15 cellular contexts compared by ENCODE assay signal in the genomic region with DNA sequence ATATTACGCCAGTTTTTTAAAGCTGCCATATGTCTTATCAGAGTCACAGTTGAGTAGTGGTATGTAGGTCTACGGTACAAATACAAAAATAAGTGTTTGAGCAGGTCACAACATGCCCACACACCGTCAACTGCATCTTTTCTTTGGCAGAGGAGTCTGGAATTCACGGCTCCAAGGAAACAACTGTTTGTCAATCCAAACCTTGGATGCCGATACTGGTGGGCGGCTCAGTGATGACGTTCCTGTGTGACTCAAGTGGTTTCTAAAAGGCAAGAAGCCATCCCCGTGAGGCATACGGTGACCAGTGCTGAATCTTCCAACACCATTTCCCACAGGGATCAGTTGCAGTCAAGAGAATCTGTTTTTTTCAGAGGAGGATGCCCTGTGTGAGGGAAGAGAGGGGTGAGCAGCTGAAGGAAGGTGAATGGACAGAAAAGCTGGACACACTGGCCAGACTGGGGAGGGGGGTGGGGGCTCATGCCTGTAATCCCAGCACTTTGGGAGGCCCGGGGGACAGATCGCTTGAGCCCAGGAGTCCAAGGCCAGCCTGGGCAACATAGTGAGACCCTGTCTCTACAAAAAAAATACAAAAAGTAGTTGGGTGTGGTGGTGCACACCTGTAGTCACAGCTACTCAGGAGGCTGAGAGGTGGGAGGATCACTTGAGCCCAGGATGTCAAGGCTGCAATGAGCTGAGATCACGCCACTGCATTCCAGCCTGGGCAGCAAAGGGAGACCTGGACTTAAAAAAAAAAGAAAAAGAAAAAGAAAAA. TPM values are rescaled to one million over a fixed set of nuclear protein-coding genes. Genes with fewer than 3 reads are reported as not detected.
DNase-seq lines count a peak whose midpoint lies in the region; ATAC-seq, FAIRE-seq and TF ChIP-seq lines count a peak whose summit lies in the region.
"Had no signal": no experiment of that assay in that cellular context is flagged by ENCODE, and none has a peak within 500 bp of the region (broad histone marks: within the 10 kb centered on the region; RNA-seq: fewer than 3 reads in every experiment).

No MANE protein-coding gene starts in this region.

- TF ChIP-seq CTCF in A549 (IDR thresholded peaks at IDR 0.05) = no peak

- 47% methylated on average over 12 of the region's 12 CpGs for WGBS in A549 (ENCODE audit: missing lambda C conversion rate)
- 23 to 25% methylated on average over 12 of the region's 12 CpGs for WGBS in GM23248 (ENCODE audit: low coverage in 1 of 2, low lambda C conversion rate in 2 of 2, missing lambda C conversion rate in 2 of 2), 2 experiments

- no peaks in the 10 kb centered on the region for H3K36me3 Mint-ChIP-seq in activated T-helper 1 cell treated with anti-CD3 and anti-CD28 coated beads, Interleukin-12 subunit alpha, Interleukin-12 subunit beta, Interleukin-2, Interleukin-4 antibody, amounts not matched to agents 30 ng/mL and 10 ng/mL and 1 ng/mL, durations not matched to agents 14 hours and 24 hours and 36 hours (ENCODE audit: low read depth)
- H3K36me3 Mint-ChIP-seq: activated naive CD4-positive, alpha-beta T cell treated with anti-CD3 and anti-CD28 coated beads, Interleukin-2, amount 10 ng/mL, durations not matched to agents 7 days and 5 days had no signal

- DNase-seq in A549 (ENCODE audit: low read depth in 1 of 2, low spot score in 1 of 2) = peak in 1 of 2 experiments; percentile 40
- peak; percentile 97 for DNase-seq in GM23248
- DNase-seq in astrocyte of the hippocampus (ENCODE audit: low read depth, low spot score) = peak; percentile 79
- DNase-seq in inferior parietal cortex (ENCODE audit: extremely low spot score) = peak; percentile 17
- DNase-seq in activated CD4-positive, alpha-beta T cell treated with anti-CD3 and anti-CD28 coated beads for 48 hours = no peak
- no peak for DNase-seq in activated T-helper 1 cell treated with anti-CD3 and anti-CD28 coated beads, Interleukin-12 subunit alpha, Interleukin-12 subunit beta, Interleukin-2, Interleukin-4 antibody, amounts not matched to agents 30 ng/mL and 10 ng/mL and 1 ng/mL, durations not matched to agents 14 hours and 24 hours and 36 hours (ENCODE audit: low spot score)
- DNase-seq: activated naive CD4-positive, alpha-beta T cell treated with anti-CD3 and anti-CD28 coated beads, Interleukin-2, amount 10 ng/mL, durations not matched to agents 7 days and 5 days; Karpas-422; NCI-H1694; SJCRH30; upper lobe of right lung had no signal

- H3K9me2 ChIP-seq in GM23248 (ENCODE audit: insufficient read depth) = no peaks in the 10 kb centered on the region

- TF ChIP-seq RAD21 in A549 (conservative IDR thresholded peaks at IDR 0.05 in 1 of 2, IDR thresholded peaks at IDR 0.05 in 1 of 2) = no peak

- no peaks in the 10 kb centered on the region for H3K79me2 ChIP-seq in GM23248 (ENCODE audit: insufficient read depth)

- H3F3A ChIP-seq in GM23248 (ENCODE audit: insufficient read depth) = 0 out of 2 replicates have a peak, but pooled peaks cover 11% of the 10 kb centered on the region

- in situ Hi-C loops in GM23248 (cut with MboI) = no loop called here

- TF ChIP-seq EP300 in A549 (IDR thresholded peaks at IDR 0.05) = no peak

- H3K9me3 ChIP-seq in A549 (peaks cover 14% of the 10 kb centered on the region), GM23248 (ENCODE audit: low read depth) (peaks cover 6% of the 10 kb centered on the region)
- H3K9me3 ChIP-seq: SJCRH30, upper lobe of right lung had no signal

- H3K27ac ChIP-seq in A549 (no peak overlapping the region), GM23248 (peak overlapping the region; percentile 40)
- H3K27ac ChIP-seq: SJCRH30, upper lobe of right lung had no signal

- H3K9ac ChIP-seq in GM23248 = 0 out of 2 replicates have a peak overlapping the region, but pooled peaks have one; percentile 29

- peak; percentile 22 to 32; a peak in 2 of 6 replicates for ATAC-seq in A549
- no peak for ATAC-seq in GM21515 (IDR thresholded peaks at IDR 0.05; ENCODE audit: unreplicated experiment)
- no peak for ATAC-seq in HG02870 (IDR thresholded peaks at IDR 0.05; ENCODE audit: unreplicated experiment)
- ATAC-seq: upper lobe of right lung had no signal

- H3K9me3 Mint-ChIP-seq in activated T-helper 1 cell treated with anti-CD3 and anti-CD28 coated beads, Interleukin-12 subunit alpha, Interleukin-12 subunit beta, Interleukin-2, Interleukin-4 antibody, amounts not matched to agents 30 ng/mL and 10 ng/mL and 1 ng/mL, durations not matched to agents 14 hours and 24 hours and 36 hours = peaks cover 5% of the 10 kb centered on the region

- H3K4me3 ChIP-seq in A549 (no peak overlapping the region), GM23248 (peak overlapping the region; percentile 21; the same call in 1 of the 2 replicates)
- H3K4me3 ChIP-seq: SJCRH30, upper lobe of right lung had no signal

- no peaks in the 10 kb centered on the region for H3K4me1 Mint-ChIP-seq in activated T-helper 1 cell treated with anti-CD3 and anti-CD28 coated beads, Interleukin-12 subunit alpha, Interleukin-12 subunit beta, Interleukin-2, Interleukin-4 antibody, amounts not matched to agents 30 ng/mL and 10 ng/mL and 1 ng/mL, durations not matched to agents 14 hours and 24 hours and 36 hours (ENCODE audit: low read depth)
- H3K4me1 Mint-ChIP-seq: activated naive CD4-positive, alpha-beta T cell treated with anti-CD3 and anti-CD28 coated beads, Interleukin-2, amount 10 ng/mL, durations not matched to agents 7 days and 5 days had no signal

- H3K4me3 Mint-ChIP-seq in activated T-helper 1 cell treated with anti-CD3 and anti-CD28 coated beads, Interleukin-12 subunit alpha, Interleukin-12 subunit beta, Interleukin-2, Interleukin-4 antibody, amounts not matched to agents 30 ng/mL and 10 ng/mL and 1 ng/mL, durations not matched to agents 14 hours and 24 hours and 36 hours = no peak overlapping the region
- H3K4me3 Mint-ChIP-seq: activated naive CD4-positive, alpha-beta T cell treated with anti-CD3 and anti-CD28 coated beads, Interleukin-2, amount 10 ng/mL, durations not matched to agents 7 days and 5 days had no signal

- H3K4me2 ChIP-seq in A549 (no peak overlapping the region), GM23248 (ENCODE audit: unreplicated experiment) (peak overlapping the region; percentile 14)

- peaks cover 7% of the 10 kb centered on the region for H3K27me3 Mint-ChIP-seq in activated T-helper 1 cell treated with anti-CD3 and anti-CD28 coated beads, Interleukin-12 subunit alpha, Interleukin-12 subunit beta, Interleukin-2, Interleukin-4 antibody, amounts not matched to agents 30 ng/mL and 10 ng/mL and 1 ng/mL, durations not matched to agents 14 hours and 24 hours and 36 hours (ENCODE audit: insufficient read depth)

- POLR2A ChIA-PET in A549 (lab: Yijun Ruan, JAX) = interaction anchor here (0.5 to 2.7 kb wide), 2 partner anchors 22 to 23 kb away, joined by 3 to 12 read pairs (median 3); partner anchors contain the start of gene CEBPG

- no peak for TF ChIP-seq POLR2A in A549 (IDR thresholded peaks at IDR 0.05; ENCODE audit: low read length)

- no peak for FAIRE-seq in A549 (lab: Jason Lieb, UNC)
- FAIRE-seq: GM12892, TTC549 had no signal

- CTCF ChIA-PET in A549 (lab: Yijun Ruan, JAX) = interaction anchor here (0.9 to 1.8 kb wide), 6 partner anchors 8 to 56 kb away, joined by 3 to 5 read pairs (median 4); partner anchors contain the start of gene CEBPA

- H3K27me3 ChIP-seq in GM23248 (replicated peaks; ENCODE audit: insufficient read depth) = 0 out of 2 replicates have a peak, but pooled peaks cover 15% of the 10 kb centered on the region
- H3K27me3 ChIP-seq: SJCRH30 had no signal

- H2AFZ ChIP-seq in GM23248 = no peak overlapping the region

- no peaks in the 10 kb centered on the region for H3K36me3 ChIP-seq in GM23248 (ENCODE audit: low read depth)
- H3K36me3 ChIP-seq: SJCRH30, upper lobe of right lung had no signal

- H3K4me1 ChIP-seq in A549 = no peaks in the 10 kb centered on the region
- peaks cover 8% of the 10 kb centered on the region; the same call in 1 of the 2 replicates for H3K4me1 ChIP-seq in GM23248 (ENCODE audit: insufficient read depth)
- H3K4me1 ChIP-seq: upper lobe of right lung had no signal

- H4K20me1 ChIP-seq in GM23248 (ENCODE audit: insufficient read depth) = no peaks in the 10 kb centered on the region

- intact Hi-C loops in activated T-helper 1 cell treated with anti-CD3 and anti-CD28 coated beads, Interleukin-12 subunit alpha, Interleukin-12 subunit beta, Interleukin-2, Interleukin-4 antibody, amounts not matched to agents 30 ng/mL and 10 ng/mL and 1 ng/mL, durations not matched to agents 14 hours and 24 hours and 36 hours (cut with micrococcal nuclease) = no loop called here

- H3K27ac Mint-ChIP-seq in activated T-helper 1 cell treated with anti-CD3 and anti-CD28 coated beads, Interleukin-12 subunit alpha, Interleukin-12 subunit beta, Interleukin-2, Interleukin-4 antibody, amounts not matched to agents 30 ng/mL and 10 ng/mL and 1 ng/mL, durations not matched to agents 14 hours and 24 hours and 36 hours = no peak overlapping the region
- H3K27ac Mint-ChIP-seq: activated naive CD4-positive, alpha-beta T cell treated with anti-CD3 and anti-CD28 coated beads, Interleukin-2, amount 10 ng/mL, durations not matched to agents 7 days and 5 days had no signal

RNA-seq across cellular contexts. Expression of gene CEBPG, which starts 22.8 kb away (rescaled TPM):
- polyA plus RNA-seq in A549 (2011; rRNA removed) = 104 and 138 TPM in 2 replicates
- 25.7 and 27.7 TPM in 2 replicates for polyA plus RNA-seq in A549 (2012; cell fraction: cytosol; rRNA removed)
- 11.1 and 12.8 TPM in 2 replicates for polyA plus RNA-seq in A549 (2012; cell fraction: nucleus; rRNA removed)
- polyA plus RNA-seq in A549 (2017; fragmentation: RNase III; extraction: RNeasy Plus Mini Kit Qiagen cat#74134 plus additional on column Dnase treatment) = 34.0 to 35.7 TPM (median 34.3 TPM) in 3 replicates
- polyA minus RNA-seq in A549 (2011; rRNA and poly(A)+ RNA removed) = 62.1 and 64.8 TPM in 2 replicates
- 33.4 and 36.2 TPM in 2 replicates for total RNA-seq in GM23248 (2014; rRNA removed; shearing (Covaris generic))
- 27.4 and 27.6 TPM in 2 replicates for polyA plus RNA-seq in GM23248 (2016; fragmentation: Nextera tagmentation; extraction: Ambion mirVana)
- total RNA-seq in activated T-helper 1 cell treated with anti-CD3 and anti-CD28 coated beads, Interleukin-12 subunit alpha, Interleukin-12 subunit beta, Interleukin-2, Interleukin-4 antibody, amounts not matched to agents 30 ng/mL and 10 ng/mL and 1 ng/mL, durations not matched to agents 14 hours and 24 hours and 36 hours = 30.4 and 31.3 TPM in 2 replicates

RNA-seq across cellular contexts. Expression of gene CEBPA, which starts 48.4 kb away (rescaled TPM):
- polyA plus RNA-seq in A549 (2011; rRNA removed) (3.5 and 4.3 TPM in 2 replicates), A549 (2017; fragmentation: RNase III; extraction: RNeasy Plus Mini Kit Qiagen cat#74134 plus additional on column Dnase treatment) (6.2 to 6.6 TPM (median 6.3 TPM) in 3 replicates), GM23248 (2016; fragmentation: Nextera tagmentation; extraction: Ambion mirVana) (not detected in 2 replicates)
- polyA plus RNA-seq in A549 (2012; cell fraction: cytosol; rRNA removed) = 4.5 and 6.6 TPM in 2 replicates
- 3.8 and 4.5 TPM in 2 replicates for polyA plus RNA-seq in A549 (2012; cell fraction: nucleus; rRNA removed)
- 5.2 and 5.7 TPM in 2 replicates for polyA minus RNA-seq in A549 (2011; rRNA and poly(A)+ RNA removed)
- total RNA-seq in GM23248 (2014; rRNA removed; shearing (Covaris generic)) = 0.22 and 0.63 TPM in 2 replicates
- 1.8 and 2.1 TPM in 2 replicates for total RNA-seq in activated T-helper 1 cell treated with anti-CD3 and anti-CD28 coated beads, Interleukin-12 subunit alpha, Interleukin-12 subunit beta, Interleukin-2, Interleukin-4 antibody, amounts not matched to agents 30 ng/mL and 10 ng/mL and 1 ng/mL, durations not matched to agents 14 hours and 24 hours and 36 hours

Comparison
In these comparisons a context has a peak if more than half of its experiments do, and no peak if none do; other contexts are left out.
1. ATAC-seq: peak in A549 (2 of 2); none in GM21515 (single experiment) and HG02870 (single experiment).
2. DNase-seq: peak in GM23248 (single experiment), astrocyte of the hippocampus (single experiment) and inferior parietal cortex (single experiment); none in activated CD4-positive, alpha-beta T cell treated with anti-CD3 and anti-CD28 coated beads for 48 hours (single experiment) and activated T-helper 1 cell treated with anti-CD3 and anti-CD28 coated beads, Interleukin-12 subunit alpha, Interleukin-12 subunit beta, Interleukin-2, Interleukin-4 antibody, amounts not matched to agents 30 ng/mL and 10 ng/mL and 1 ng/mL, durations not matched to agents 14 hours and 24 hours and 36 hours (single experiment).